Comparison of ENCODE assay signal across 1 cellular context in the genomic region with DNA sequence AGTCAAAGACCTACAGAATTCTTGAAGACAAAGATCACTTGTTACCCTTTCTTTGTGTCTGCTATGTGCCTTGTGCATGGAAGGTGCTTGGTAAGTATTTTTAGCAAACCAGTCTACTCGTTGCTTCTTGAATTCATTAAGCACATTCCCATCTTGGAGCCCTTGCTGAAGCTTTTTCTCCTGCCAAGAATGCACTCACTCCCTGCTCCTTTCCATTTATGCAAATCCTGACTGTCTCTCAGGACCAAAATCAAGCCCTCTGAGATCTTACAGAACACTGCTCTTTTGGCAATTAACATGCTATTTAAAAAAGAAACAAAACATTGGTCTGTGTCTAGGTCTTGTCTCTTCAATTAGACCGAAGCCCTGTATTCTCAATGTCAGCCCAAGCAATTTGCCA.
TF ChIP-seq lines count a peak whose summit lies in the region.

No MANE protein-coding gene starts in this region.

TF ChIP-seq in SK-N-SH, 30 proteins besides CTCF, POLR2A, EP300 and RAD21 (continued from another document):
- TF ChIP-seq POLR2AphosphoS5 (IDR thresholded peaks at IDR 0.05; ENCODE audit: low read depth, low read length): peak; percentile 75; the same call in 1 of the 2 replicates
- peak; percentile 84 for TF ChIP-seq NFIC (IDR thresholded peaks at IDR 0.05; ENCODE audit: borderline replicate concordance)
- peak; percentile 93 for TF ChIP-seq FOXM1 (IDR thresholded peaks at IDR 0.05; ENCODE audit: low read depth)
- peak; percentile 74; the same call in 1 of the 2 replicates for TF ChIP-seq MEF2A (IDR thresholded peaks at IDR 0.05; ENCODE audit: borderline replicate concordance, low read depth)
- TF ChIP-seq, protein P1, sequence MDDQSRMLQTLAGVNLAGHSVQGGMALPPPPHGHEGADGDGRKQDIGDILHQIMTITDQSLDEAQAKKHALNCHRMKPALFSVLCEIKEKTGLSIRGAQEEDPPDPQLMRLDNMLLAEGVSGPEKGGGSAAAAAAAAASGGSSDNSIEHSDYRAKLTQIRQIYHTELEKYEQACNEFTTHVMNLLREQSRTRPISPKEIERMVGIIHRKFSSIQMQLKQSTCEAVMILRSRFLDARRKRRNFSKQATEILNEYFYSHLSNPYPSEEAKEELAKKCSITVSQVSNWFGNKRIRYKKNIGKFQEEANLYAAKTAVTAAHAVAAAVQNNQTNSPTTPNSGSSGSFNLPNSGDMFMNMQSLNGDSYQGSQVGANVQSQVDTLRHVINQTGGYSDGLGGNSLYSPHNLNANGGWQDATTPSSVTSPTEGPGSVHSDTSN (IDR thresholded peaks at IDR 0.05): peak; percentile 92
